In the genomic region with DNA sequence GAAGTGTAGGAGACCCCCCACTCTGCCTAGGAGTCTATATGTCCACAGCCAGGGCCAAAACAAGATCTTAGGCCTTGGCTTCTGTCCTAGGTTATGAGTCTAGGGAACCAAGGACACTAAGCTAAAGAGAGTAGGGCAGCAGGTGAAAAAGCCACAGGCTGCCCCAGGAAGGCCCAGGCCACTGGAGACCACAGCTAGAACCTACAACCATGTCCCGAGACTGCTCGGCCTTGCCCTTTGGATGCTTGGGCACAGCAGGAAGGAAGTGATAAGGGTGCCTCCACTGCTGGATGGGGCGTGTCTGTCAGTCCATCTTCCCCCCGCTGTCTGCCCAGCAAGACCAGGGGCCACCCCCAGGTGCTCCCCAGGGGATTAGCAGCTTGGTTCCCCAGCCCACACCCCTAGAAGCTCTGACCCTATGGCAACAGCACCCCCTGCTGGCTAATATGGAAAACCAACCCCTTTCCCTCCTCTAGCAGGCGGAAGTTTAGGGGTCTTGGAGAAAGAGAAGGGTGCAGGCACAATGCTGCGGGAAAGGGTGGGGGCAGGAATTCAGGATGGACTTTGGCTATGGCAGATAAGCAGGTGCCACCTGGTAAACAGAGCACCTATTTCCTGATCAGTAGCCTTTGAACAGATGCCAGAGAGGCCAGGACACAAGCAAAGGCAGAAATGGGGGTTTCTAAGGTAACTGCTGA, we compare ENCODE assay signal across 9 cellular contexts. TPM values are rescaled to one million over a fixed set of nuclear protein-coding genes. Genes with fewer than 3 reads are reported as not detected.
DNase-seq lines count a peak whose midpoint lies in the region; ATAC-seq and TF ChIP-seq lines count a peak whose summit lies in the region.
"Had no signal": no experiment of that assay in that cellular context is flagged by ENCODE, and none has a peak within 500 bp of the region (broad histone marks: within the 10 kb centered on the region; RNA-seq: fewer than 3 reads in every experiment).

No MANE protein-coding gene starts in this region.

- H3K4me1 ChIP-seq in right lobe of liver: peaks cover 0 to 58% (median 34%) of the 10 kb centered on the region in 4 donors

- no peak overlapping the region for H3K4me3 ChIP-seq in right lobe of liver

- H3K4me1 Mint-ChIP-seq in chondrocyte (ENCODE audit: low read depth): peaks cover 44% of the 10 kb centered on the region

- no peak for TF ChIP-seq POLR2A in right lobe of liver (IDR thresholded peaks at IDR 0.05)

- WGBS in right lobe of liver (ENCODE audit: insufficient coverage, low coverage, low lambda C conversion rate, missing lambda C conversion rate): 30% methylated on average over 4 of the region's 6 CpGs

- DNase-seq in COLO668 (lab: John Stamatoyannopoulos, UW; ENCODE audit: unreplicated experiment) (peak; percentile 57), NAMALWA (ENCODE audit: low spot score) (peak; percentile 83), chondrocyte (ENCODE audit: low spot score) (no peak), right lobe of liver (peak; percentile 65 to 76 (median 67)), 8988T (no peak)
- peak; percentile 43 to 69 (median 54) for DNase-seq in activated CD4-positive, CD25-positive, alpha-beta regulatory T cell (lab: John Stamatoyannopoulos, UW)
- DNase-seq in stimulated activated CD8-positive, alpha-beta memory T cell treated with anti-CD3 and anti-CD28 coated beads, Interleukin-12 subunit alpha, Interleukin-12 subunit beta, amount 100 ng/mL, for 1 hour (ENCODE audit: low read depth): peak; percentile 70

- no peaks in the 10 kb centered on the region for H3K27me3 ChIP-seq in right lobe of liver

- no peaks in the 10 kb centered on the region for H3K36me3 ChIP-seq in right lobe of liver

- H3K4me3 Mint-ChIP-seq in chondrocyte (ENCODE audit: unreplicated experiment): no peak overlapping the region
- H3K4me3 Mint-ChIP-seq: activated naive CD4-positive, alpha-beta T cell treated with anti-CD3 and anti-CD28 coated beads, Interleukin-2, amount 50 U/mL, for 24 hours had no signal

- peak; percentile 28 for ATAC-seq in GM21447 (IDR thresholded peaks at IDR 0.05; ENCODE audit: unreplicated experiment)
- ATAC-seq in right lobe of liver: peak; percentile 28 to 48 (median 28)

- no peaks in the 10 kb centered on the region for H3K36me3 Mint-ChIP-seq in chondrocyte (ENCODE audit: low read depth)
- H3K36me3 Mint-ChIP-seq: activated naive CD4-positive, alpha-beta T cell treated with anti-CD3 and anti-CD28 coated beads, Interleukin-2, amount 50 U/mL, for 24 hours had no signal

- intact Hi-C loops in right lobe of liver (cut with DNase I): loop anchor here (5.0 to 10.0 kb wide), 2 partner anchors 114 to 116 kb away; no protein-coding TSS in a partner anchor

- H3K9me3 ChIP-seq in right lobe of liver: no peaks in the 10 kb centered on the region

- H3K27ac Mint-ChIP-seq in chondrocyte (ENCODE audit: unreplicated experiment): no peak overlapping the region
- H3K27ac Mint-ChIP-seq: activated naive CD4-positive, alpha-beta T cell treated with anti-CD3 and anti-CD28 coated beads, Interleukin-2, amount 50 U/mL, for 24 hours had no signal

- no peaks in the 10 kb centered on the region for H3K9me3 Mint-ChIP-seq in chondrocyte (ENCODE audit: low read depth)
- H3K9me3 Mint-ChIP-seq: activated naive CD4-positive, alpha-beta T cell treated with anti-CD3 and anti-CD28 coated beads, Interleukin-2, amount 50 U/mL, for 24 hours had no signal

- TF ChIP-seq CTCF in chondrocyte (IDR thresholded peaks at IDR 0.05): peak; percentile 95
- peak; percentile 70 to 88 (median 75) for TF ChIP-seq CTCF in right lobe of liver (IDR thresholded peaks at IDR 0.05)

- H3K27ac ChIP-seq in right lobe of liver: peak overlapping the region; percentile 49 to 81 (median 64)

- H3K27me3 Mint-ChIP-seq in chondrocyte (ENCODE audit: low read depth): no peaks in the 10 kb centered on the region

RNA-seq across cellular contexts. Expression of a gene that starts 10.5 kb away (rescaled TPM):
- total RNA-seq in chondrocyte (10.8 to 17.8 TPM (median 16.3 TPM) in 3 replicates), right lobe of liver (10 to 100 TPM; 23.9 to 38.3 (median 30.2) TPM)

RNA-seq across cellular contexts. Expression of a gene that starts 42.2 kb away (rescaled TPM):
- not detected in 3 replicates for total RNA-seq in chondrocyte
- total RNA-seq in right lobe of liver: not detected

RNA-seq across cellular contexts. Expression of a gene that starts 55.7 kb away (rescaled TPM):
- total RNA-seq in chondrocyte: 27.7 to 30.7 TPM (median 27.8 TPM) in 3 replicates
- 10 to 100 TPM; 14.1 to 27.7 (median 17.9) TPM for total RNA-seq in right lobe of liver

Comparison
In these comparisons a context has a peak if more than half of its experiments do, and no peak if none do; other contexts are left out.
1. DNase-seq: peak in COLO668 (single experiment), NAMALWA (single experiment), activated CD4-positive, CD25-positive, alpha-beta regulatory T cell (4 of 4), right lobe of liver (3 of 3) and stimulated activated CD8-positive, alpha-beta memory T cell treated with anti-CD3 and anti-CD28 coated beads, Interleukin-12 subunit alpha, Interleukin-12 subunit beta, amount 100 ng/mL, for 1 hour (single experiment); none in chondrocyte (single experiment) and 8988T (single experiment).